In the genomic region with DNA sequence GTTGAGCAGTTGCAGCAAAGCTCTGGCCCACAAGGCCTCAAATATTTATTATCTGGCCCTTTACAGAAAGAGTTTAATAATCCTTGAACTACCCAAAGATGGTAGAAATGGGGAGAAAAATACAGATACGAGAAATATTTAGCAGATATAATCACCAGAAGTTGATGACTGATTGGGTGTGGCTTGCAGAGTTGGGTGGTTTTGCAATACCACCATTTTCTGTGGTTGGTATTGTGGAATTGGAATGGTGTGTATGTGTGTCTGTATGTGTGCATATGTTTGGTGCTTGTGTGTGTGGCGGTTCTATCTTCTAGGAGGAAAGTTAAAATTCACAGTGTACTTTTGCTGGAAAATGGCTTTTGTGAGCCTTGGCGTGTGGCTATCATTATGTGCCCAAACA, we compare ENCODE assay signal across 19 cellular contexts.
DNase-seq lines count a peak whose midpoint lies in the region; ATAC-seq, FAIRE-seq and TF ChIP-seq lines count a peak whose summit lies in the region.
"Had no signal": no experiment of that assay in that cellular context is flagged by ENCODE, and none has a peak within 500 bp of the region (broad histone marks: within the 10 kb centered on the region; RNA-seq: fewer than 3 reads in every experiment).

No MANE protein-coding gene starts in this region.

- H3K27ac ChIP-seq in IMR-90 (ENCODE audit: insufficient read depth, low read length), result no peak overlapping the region
- H3K27ac ChIP-seq: left lung had no signal

- H3K27me3 ChIP-seq in IMR-90 (ENCODE audit: control insufficient read depth, insufficient read depth, low read length), result no peaks in the 10 kb centered on the region
- H3K27me3 ChIP-seq: BLaER1 treated with 17β-estradiol and CSF1 and Interleukin-3, amounts not matched to agents 10 nM and 100 nM; left lung had no signal

- no CpG with 5 or more reads among the region's 3 CpGs for WGBS in IMR-90 (ENCODE audit: extremely low coverage in 2 of 2, insufficient read length in 1 of 2), 2 experiments

- H3K4me3 Mint-ChIP-seq in natural killer cell treated with Interleukin-12 subunit alpha and Interleukin-12 subunit beta and Interleukin-15 and Interleukin-18, amount 100 ng/mL, for 72 hours, result no peak overlapping the region
- H3K4me3 Mint-ChIP-seq: activated naive CD4-positive, alpha-beta T cell treated with anti-CD3 and anti-CD28 coated beads for 36 hours; T-helper 1 cell treated with Interleukin-12 subunit alpha and Interleukin-12 subunit beta and Interleukin-4 antibody, amounts not matched to agents 30 μg/mL and 1 μg/mL, for 36 hours had no signal

- H3K27me3 Mint-ChIP-seq in natural killer cell treated with Interleukin-12 subunit alpha and Interleukin-12 subunit beta and Interleukin-15 and Interleukin-18, amount 100 ng/mL, for 72 hours, result peaks cover 9 to 16% of the 10 kb centered on the region in 2 donors
- H3K27me3 Mint-ChIP-seq: progenitor cell of endocrine pancreas had no signal

- H2BK5ac ChIP-seq in IMR-90 (ENCODE audit: low read depth, low read length, poor library complexity, severe bottlenecking), result no peak overlapping the region

- no peak for TF ChIP-seq RAD21 in IMR-90 (IDR thresholded peaks at IDR 0.05; ENCODE audit: low read length)

- H3K14ac ChIP-seq in IMR-90 (replicated peaks; ENCODE audit: low read depth, low read length), result no peak overlapping the region

- no peaks in the 10 kb centered on the region for H3K36me3 ChIP-seq in IMR-90 (ENCODE audit: control insufficient read depth, insufficient read depth, low read length)
- H3K36me3 ChIP-seq: BLaER1 treated with 17β-estradiol and CSF1 and Interleukin-3, amounts not matched to agents 10 nM and 100 nM; left lung had no signal

- H3K9me3 Mint-ChIP-seq in natural killer cell treated with Interleukin-12 subunit alpha and Interleukin-12 subunit beta and Interleukin-15 and Interleukin-18, amount 100 ng/mL, for 72 hours, result peaks cover 5% of the 10 kb centered on the region
- H3K9me3 Mint-ChIP-seq: activated naive CD4-positive, alpha-beta T cell treated with anti-CD3 and anti-CD28 coated beads for 36 hours had no signal

- H2AFZ ChIP-seq in IMR-90 (replicated peaks; ENCODE audit: low read length, poor library complexity), result no peak overlapping the region

- no peak overlapping the region for H3K27ac Mint-ChIP-seq in natural killer cell treated with Interleukin-12 subunit alpha and Interleukin-12 subunit beta and Interleukin-15 and Interleukin-18, amount 100 ng/mL, for 72 hours
- H3K27ac Mint-ChIP-seq: activated naive CD4-positive, alpha-beta T cell treated with anti-CD3 and anti-CD28 coated beads for 36 hours; progenitor cell of endocrine pancreas; T-helper 1 cell treated with Interleukin-12 subunit alpha and Interleukin-12 subunit beta and Interleukin-4 antibody, amounts not matched to agents 30 μg/mL and 1 μg/mL, for 36 hours had no signal

- no TSS peak for BruUV-seq in IMR-90 (replicated peaks; lab: Mats Ljungman, UMichigan)

- no peak for FAIRE-seq in GM12891 (lab: Jason Lieb, UNC)

- H3K36me3 Mint-ChIP-seq in natural killer cell treated with Interleukin-12 subunit alpha and Interleukin-12 subunit beta and Interleukin-15 and Interleukin-18, amount 100 ng/mL, for 72 hours, result no peaks in the 10 kb centered on the region

- H4K5ac ChIP-seq in IMR-90 (ENCODE audit: low read depth, low read length), result no peak overlapping the region

- H3K23ac ChIP-seq in IMR-90 (ENCODE audit: low read depth, low read length), result no peak overlapping the region

- no peak overlapping the region for H2BK15ac ChIP-seq in IMR-90 (ENCODE audit: low read depth, low read length)

- peak overlapping the region in 1 of 2 experiments; percentile 20; a peak in 2 of 4 replicates for H4K8ac ChIP-seq in IMR-90 (ENCODE audit: low read depth in 2 of 2, low read length in 2 of 2)

- H3K18ac ChIP-seq in IMR-90 (ENCODE audit: low read depth, low read length), result no peak overlapping the region

- no peaks in the 10 kb centered on the region for H3K4me1 Mint-ChIP-seq in natural killer cell treated with Interleukin-12 subunit alpha and Interleukin-12 subunit beta and Interleukin-15 and Interleukin-18, amount 100 ng/mL, for 72 hours (ENCODE audit: low read depth in 2 of 2)

- in situ Hi-C loops in IMR-90 (cut with MboI; ENCODE audit: low sequenced_read_pairs), result no loop called here

- H2AK9ac ChIP-seq in IMR-90 (replicated peaks; ENCODE audit: low read depth, low read length, poor library complexity), result no peak overlapping the region

- peaks cover 7% of the 10 kb centered on the region for H3K9me1 ChIP-seq in IMR-90 (ENCODE audit: insufficient read depth, low read length)

- TF ChIP-seq POLR2A in IMR-90 (IDR thresholded peaks at IDR 0.05; ENCODE audit: low read depth, low read length) (no peak), GM12891 (IDR thresholded peaks at IDR 0.05; ENCODE audit: low read depth, low read length) (no peak)

- H2AK5ac ChIP-seq in IMR-90 (ENCODE audit: low read depth, low read length), result no peak overlapping the region

- H3K4me3 ChIP-seq in AG10803 (ENCODE audit: low read length) (no peak overlapping the region), IMR-90 (ENCODE audit: insufficient read depth, low read depth, low read length) (no peak overlapping the region), foreskin fibroblast (ENCODE audit: low read depth in 1 of 2, low read length in 2 of 2) (no peak overlapping the region)
- H3K4me3 ChIP-seq: BLaER1 treated with 17β-estradiol and CSF1 and Interleukin-3, amounts not matched to agents 10 nM and 100 nM; left lung had no signal

- no peaks in the 10 kb centered on the region; a peak in 1 of 4 replicates for H3K79me1 ChIP-seq in IMR-90 (ENCODE audit: low read depth in 1 of 2, low read length in 2 of 2)

- H2BK120ac ChIP-seq in IMR-90 (ENCODE audit: low read depth, low read length), result no peak overlapping the region

- CTCF ChIA-PET in IMR-90 (lab: Yijun Ruan, JAX), result no interaction called here

- H3K9ac ChIP-seq in IMR-90 (ENCODE audit: low read depth, low read length), result no peak overlapping the region
- H3K9ac ChIP-seq: BLaER1 treated with 17β-estradiol and CSF1 and Interleukin-3, amounts not matched to agents 10 nM and 100 nM had no signal

- no peak overlapping the region for H3K56ac ChIP-seq in IMR-90 (ENCODE audit: extremely low read depth, insufficient read depth, low read length)

- no peak overlapping the region; the same call in 1 of the 2 replicates for H3K4ac ChIP-seq in IMR-90 (ENCODE audit: low read depth, low read length)

- TF ChIP-seq CTCF in AG10803 (conservative IDR thresholded peaks at IDR 0.05; ENCODE audit: low read length) (no peak), IMR-90 (conservative IDR thresholded peaks at IDR 0.05; ENCODE audit: low read depth, low read length) (no peak), foreskin fibroblast (IDR thresholded peaks at IDR 0.05; ENCODE audit: low read depth, low read length) (no peak), omental fat pad (IDR thresholded peaks at IDR 0.05) (no peak)

- ATAC-seq in IMR-90 (ENCODE audit: low read depth) (no peak), omental fat pad (ENCODE audit: low FRiP score) (no peak)
- no peak for ATAC-seq in natural killer cell treated with Interleukin-12 subunit alpha and Interleukin-12 subunit beta and Interleukin-15 and Interleukin-18, amount 100 ng/mL, for 72 hours
- ATAC-seq: left lung had no signal

- H2BK20ac ChIP-seq in IMR-90 (ENCODE audit: low read depth, low read length), result no peak overlapping the region

- H3K4me2 ChIP-seq in IMR-90 (ENCODE audit: low read depth, low read length), result no peak overlapping the region

- H3K4me1 ChIP-seq in IMR-90 (ENCODE audit: control insufficient read depth, insufficient read depth, low read length), result peaks cover 13% of the 10 kb centered on the region
- H3K4me1 ChIP-seq: left lung had no signal

- intact Hi-C loops in IMR-90 (cut with micrococcal nuclease), result no loop called here

- POLR2A ChIA-PET in IMR-90 (lab: Charles Lee; ENCODE audit: unreplicated experiment), result no interaction called here

- DNase-seq in AG10803 (ENCODE audit: low read depth) (peak; percentile 98), IMR-90 (peak; percentile 52), amniotic epithelial cell (ENCODE audit: low read depth) (peak; percentile 99), foreskin fibroblast (peak; percentile 82 to 93), omental fat pad (ENCODE audit: low spot score) (no peak), NCI-H146 treated with DMSO at 0.1 percent for 48 hours (lab: John Stamatoyannopoulos, UW; ENCODE audit: unreplicated experiment) (no peak), GM12891 (ENCODE audit: insufficient read length, low spot score) (no peak)
- DNase-seq in natural killer cell treated with Interleukin-12 subunit alpha and Interleukin-12 subunit beta and Interleukin-15 and Interleukin-18, amount 100 ng/mL, for 72 hours (ENCODE audit: low spot score), result no peak
- DNase-seq: activated CD8-positive, alpha-beta memory T cell treated with anti-CD3 and anti-CD28 coated beads, Interleukin-2, amount 50 U/mL, for 4 hours; activated naive CD4-positive, alpha-beta T cell treated with anti-CD3 and anti-CD28 coated beads for 36 hours; central memory CD4-positive, alpha-beta T cell; DND-41; left lung; NCI-H1436; NCI-H510A; substantia nigra had no signal

- H4K20me1 ChIP-seq in IMR-90 (ENCODE audit: insufficient read depth, low read length), result no peaks in the 10 kb centered on the region
- H4K20me1 ChIP-seq: BLaER1 treated with 17β-estradiol and CSF1 and Interleukin-3, amounts not matched to agents 10 nM and 100 nM had no signal

- no peak overlapping the region for H4K91ac ChIP-seq in IMR-90 (ENCODE audit: insufficient read depth, low read depth, low read length)

- H3K9me3 ChIP-seq in IMR-90 (ENCODE audit: control insufficient read depth, insufficient read depth, low read length), result no peaks in the 10 kb centered on the region
- H3K9me3 ChIP-seq: BLaER1 treated with 17β-estradiol and CSF1 and Interleukin-3, amounts not matched to agents 10 nM and 100 nM; left lung had no signal

- dilution Hi-C loops in IMR-90 (cut with HindIII; ENCODE audit: low sequenced_read_pairs, unreplicated experiment), result no loop called here

TF ChIP-seq in IMR-90, 13 proteins besides CTCF, POLR2A, EP300 and RAD21:
- TF ChIP-seq RFX5 (IDR thresholded peaks at IDR 0.05; ENCODE audit: low read depth, low read length) (no peak), MAZ (IDR thresholded peaks at IDR 0.05; ENCODE audit: borderline replicate concordance, low read depth, low read length) (no peak), RCOR1 (IDR thresholded peaks at IDR 0.05; ENCODE audit: insufficient replicate concordance, low read length) (no peak), CEBPB (IDR thresholded peaks at IDR 0.05; ENCODE audit: low read depth, low read length) (peak; percentile 78)

TF ChIP-seq in GM12891, 5 proteins besides CTCF, POLR2A, EP300 and RAD21:
- TF ChIP-seq SPI1 (IDR thresholded peaks at IDR 0.05; ENCODE audit: low read depth, low read length) (no peak), TAF1 (IDR thresholded peaks at IDR 0.05; ENCODE audit: low read depth, low read length) (no peak), POLR2AphosphoS5 (IDR thresholded peaks at IDR 0.05; ENCODE audit: low read depth, low read length) (no peak), POU2F2 (IDR thresholded peaks at IDR 0.05; ENCODE audit: low read depth, low read length) (no peak), PAX5 (IDR thresholded peaks at IDR 0.05; ENCODE audit: insufficient read depth, low read length, severe bottlenecking) (no peak)

Comparison
In these comparisons a context has a peak if more than half of its experiments do, and no peak if none do; other contexts are left out.
1. DNase-seq: peak in AG10803 (single experiment), IMR-90 (single experiment), amniotic epithelial cell (single experiment) and foreskin fibroblast (2 of 2); none in natural killer cell treated with Interleukin-12 subunit alpha and Interleukin-12 subunit beta and Interleukin-15 and Interleukin-18, amount 100 ng/mL, for 72 hours (single experiment), omental fat pad (single experiment), NCI-H146 treated with DMSO at 0.1 percent for 48 hours (single experiment) and GM12891 (single experiment).